9 cellular contexts compared by ENCODE assay signal in the genomic region with DNA sequence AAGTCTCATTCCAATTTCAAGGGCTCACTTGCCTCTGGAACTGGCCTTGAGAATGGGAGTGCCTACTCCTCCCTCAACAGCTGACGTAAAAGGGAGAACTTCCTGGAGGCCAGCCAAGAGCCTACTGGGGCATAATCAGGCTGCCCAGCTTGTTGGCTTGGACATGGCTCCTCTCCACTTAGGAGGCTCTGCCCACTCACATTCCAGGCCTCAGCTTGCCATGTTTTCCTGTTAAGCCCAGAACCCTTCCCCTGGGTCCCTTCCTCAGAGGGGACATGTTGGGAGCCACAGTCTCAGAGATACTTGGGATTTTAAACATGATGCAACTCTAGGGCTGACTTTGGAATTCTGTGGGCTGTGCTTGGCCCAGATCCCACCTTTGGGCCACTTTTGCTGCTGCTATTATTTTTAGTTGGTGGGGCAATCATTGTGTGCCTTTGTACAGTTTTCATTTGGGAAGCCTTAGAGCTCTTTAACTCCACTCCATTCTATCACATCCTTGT. TPM values are rescaled to one million over a fixed set of nuclear protein-coding genes. Genes with fewer than 3 reads are reported as not detected.
DNase-seq lines count a peak whose midpoint lies in the region; ATAC-seq and TF ChIP-seq lines count a peak whose summit lies in the region.
"Had no signal": no experiment of that assay in that cellular context is flagged by ENCODE, and none has a peak within 500 bp of the region (broad histone marks: within the 10 kb centered on the region; RNA-seq: fewer than 3 reads in every experiment).

No MANE protein-coding gene starts in this region.

- CTCF ChIA-PET in HEK293 (lab: Yijun Ruan, JAX): interaction anchor here (1.3 kb wide), 1 partner anchor 38 kb away, joined by 5 read pairs; no protein-coding TSS in a partner anchor

- H3K9me3 ChIP-seq in HEK293 (ENCODE audit: control insufficient read depth, insufficient read depth, low read depth, low read length): no peaks in the 10 kb centered on the region
- H3K9me3 ChIP-seq in heart left ventricle: no peaks in the 10 kb centered on the region

- H3K27me3 ChIP-seq in heart left ventricle: no peaks in the 10 kb centered on the region

- ATAC-seq in heart left ventricle (peak; percentile 95 to 97 (median 95)), HG03135 (IDR thresholded peaks at IDR 0.05; ENCODE audit: unreplicated experiment) (no peak), HG03457 (IDR thresholded peaks at IDR 0.05; ENCODE audit: unreplicated experiment) (no peak)

- WGBS in adipose tissue, 3 donors: 0 to 29% (median 11%) methylated on average over 1 of the region's 1 CpG
- 0 to 20% (median 13%) methylated on average over 1 of the region's 1 CpG for whole genome bisulfite sequencing in heart left ventricle, 4 donors

- TF ChIP-seq CTCF in HEK293 (tag by site-specific recombination; IDR thresholded peaks at IDR 0.05) (no peak), heart left ventricle (IDR thresholded peaks at IDR 0.05) (no peak)

- intact Hi-C loops in heart left ventricle (cut with DNase I): loop anchor here in 2 of 10 donors (5.0 to 10.0 kb wide), 3 partner anchors 42 to 425 kb away; no protein-coding TSS in a partner anchor

- peak; percentile 74 to 92 (median 84) for DNase-seq in heart left ventricle
- DNase-seq in smooth muscle cell of the brain vasculature (ENCODE audit: low read depth, low spot score): peak; percentile 58
- no peak for DNase-seq in NCI-H2196 (lab: John Stamatoyannopoulos, UW; ENCODE audit: unreplicated experiment)
- no peak for DNase-seq in MV-4-11 (lab: John Stamatoyannopoulos, UW)

- H3K4me1 ChIP-seq in HEK293 (ENCODE audit: control insufficient read depth, insufficient read depth, low read length) (no peaks in the 10 kb centered on the region), heart left ventricle (peaks cover 3 to 28% (median 15%) of the 10 kb centered on the region in 12 donors)

- no peaks in the 10 kb centered on the region for H3K36me3 ChIP-seq in HEK293 (ENCODE audit: control insufficient read depth in 2 of 2, insufficient read depth in 1 of 2, low read length in 2 of 2)
- no peaks in the 10 kb centered on the region for H3K36me3 ChIP-seq in heart left ventricle

- POLR2A ChIA-PET in HEK293 (lab: Yijun Ruan, JAX): no interaction called here

- H3K4me3 ChIP-seq in HEK293 (ENCODE audit: low read depth, low read length) (no peak overlapping the region), heart left ventricle (no peak overlapping the region)

- no peak overlapping the region for H3K27ac ChIP-seq in HEK293 (ENCODE audit: extremely low read depth, low read depth, low read length)
- H3K27ac ChIP-seq in adipose tissue (ENCODE audit: low read depth, low read length): peak overlapping the region; percentile 44
- peak overlapping the region in 11 of 12 donors; percentile 22 to 81 (median 69) for H3K27ac ChIP-seq in heart left ventricle

- no peak for TF ChIP-seq POLR2A in heart left ventricle (IDR thresholded peaks at IDR 0.05)

TF ChIP-seq in HEK293, 187 proteins besides CTCF, POLR2A, EP300 and RAD21 (continues in another document):
- no peak for TF ChIP-seq ZNF654 (tag by site-specific recombination; IDR thresholded peaks at IDR 0.05; ENCODE audit: low read depth)
- peak; percentile 63 for TF ChIP-seq ZNF629 (tag by site-specific recombination; IDR thresholded peaks at IDR 0.05)
- TF ChIP-seq ZFP3 (tag by site-specific recombination; IDR thresholded peaks at IDR 0.05; ENCODE audit: low read depth): no peak
- TF ChIP-seq ZNF776 (tag by site-specific recombination; IDR thresholded peaks at IDR 0.05; ENCODE audit: borderline replicate concordance): no peak
- no peak for TF ChIP-seq ZNF335 (tag by site-specific recombination; conservative IDR thresholded peaks at IDR 0.05)
- TF ChIP-seq ZNF133 (tag by site-specific recombination; IDR thresholded peaks at IDR 0.05): 0 out of 2 replicates have a peak, but pooled peaks have one; percentile 11
- TF ChIP-seq ZFHX2 (tag by site-specific recombination; conservative IDR thresholded peaks at IDR 0.05): peak; percentile 79
- TF ChIP-seq, protein P1, sequence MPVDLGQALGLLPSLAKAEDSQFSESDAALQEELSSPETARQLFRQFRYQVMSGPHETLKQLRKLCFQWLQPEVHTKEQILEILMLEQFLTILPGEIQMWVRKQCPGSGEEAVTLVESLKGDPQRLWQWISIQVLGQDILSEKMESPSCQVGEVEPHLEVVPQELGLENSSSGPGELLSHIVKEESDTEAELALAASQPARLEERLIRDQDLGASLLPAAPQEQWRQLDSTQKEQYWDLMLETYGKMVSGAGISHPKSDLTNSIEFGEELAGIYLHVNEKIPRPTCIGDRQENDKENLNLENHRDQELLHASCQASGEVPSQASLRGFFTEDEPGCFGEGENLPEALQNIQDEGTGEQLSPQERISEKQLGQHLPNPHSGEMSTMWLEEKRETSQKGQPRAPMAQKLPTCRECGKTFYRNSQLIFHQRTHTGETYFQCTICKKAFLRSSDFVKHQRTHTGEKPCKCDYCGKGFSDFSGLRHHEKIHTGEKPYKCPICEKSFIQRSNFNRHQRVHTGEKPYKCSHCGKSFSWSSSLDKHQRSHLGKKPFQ (tag by site-specific recombination; IDR thresholded peaks at IDR 0.05): no peak
- no peak for TF ChIP-seq ZNF140 (tag by site-specific recombination; IDR thresholded peaks at IDR 0.05)
- no peak for TF ChIP-seq ZNF221 (tag by site-specific recombination; IDR thresholded peaks at IDR 0.05; ENCODE audit: borderline replicate concordance)
- no peak for TF ChIP-seq ZNF169 (tag by site-specific recombination; IDR thresholded peaks at IDR 0.05)
- TF ChIP-seq, protein P2, sequence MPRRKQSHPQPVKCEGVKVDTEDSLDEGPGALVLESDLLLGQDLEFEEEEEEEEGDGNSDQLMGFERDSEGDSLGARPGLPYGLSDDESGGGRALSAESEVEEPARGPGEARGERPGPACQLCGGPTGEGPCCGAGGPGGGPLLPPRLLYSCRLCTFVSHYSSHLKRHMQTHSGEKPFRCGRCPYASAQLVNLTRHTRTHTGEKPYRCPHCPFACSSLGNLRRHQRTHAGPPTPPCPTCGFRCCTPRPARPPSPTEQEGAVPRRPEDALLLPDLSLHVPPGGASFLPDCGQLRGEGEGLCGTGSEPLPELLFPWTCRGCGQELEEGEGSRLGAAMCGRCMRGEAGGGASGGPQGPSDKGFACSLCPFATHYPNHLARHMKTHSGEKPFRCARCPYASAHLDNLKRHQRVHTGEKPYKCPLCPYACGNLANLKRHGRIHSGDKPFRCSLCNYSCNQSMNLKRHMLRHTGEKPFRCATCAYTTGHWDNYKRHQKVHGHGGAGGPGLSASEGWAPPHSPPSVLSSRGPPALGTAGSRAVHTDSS (tag by site-specific recombination; IDR thresholded peaks at IDR 0.05): no peak
- TF ChIP-seq, protein P3, sequence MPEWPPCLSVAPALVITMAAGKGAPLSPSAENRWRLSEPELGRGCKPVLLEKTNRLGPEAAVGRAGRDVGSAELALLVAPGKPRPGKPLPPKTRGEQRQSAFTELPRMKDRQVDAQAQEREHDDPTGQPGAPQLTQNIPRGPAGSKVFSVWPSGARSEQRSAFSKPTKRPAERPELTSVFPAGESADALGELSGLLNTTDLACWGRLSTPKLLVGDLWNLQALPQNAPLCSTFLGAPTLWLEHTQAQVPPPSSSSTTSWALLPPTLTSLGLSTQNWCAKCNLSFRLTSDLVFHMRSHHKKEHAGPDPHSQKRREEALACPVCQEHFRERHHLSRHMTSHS (tag by site-specific recombination; IDR thresholded peaks at IDR 0.05): no peak
- peak; percentile 27; the same call in 1 of the 2 replicates for TF ChIP-seq ZBTB48 (tag by site-specific recombination; IDR thresholded peaks at IDR 0.05)
- TF ChIP-seq, protein P4, sequence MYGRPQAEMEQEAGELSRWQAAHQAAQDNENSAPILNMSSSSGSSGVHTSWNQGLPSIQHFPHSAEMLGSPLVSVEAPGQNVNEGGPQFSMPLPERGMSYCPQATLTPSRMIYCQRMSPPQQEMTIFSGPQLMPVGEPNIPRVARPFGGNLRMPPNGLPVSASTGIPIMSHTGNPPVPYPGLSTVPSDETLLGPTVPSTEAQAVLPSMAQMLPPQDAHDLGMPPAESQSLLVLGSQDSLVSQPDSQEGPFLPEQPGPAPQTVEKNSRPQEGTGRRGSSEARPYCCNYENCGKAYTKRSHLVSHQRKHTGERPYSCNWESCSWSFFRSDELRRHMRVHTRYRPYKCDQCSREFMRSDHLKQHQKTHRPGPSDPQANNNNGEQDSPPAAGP (tag by site-specific recombination; IDR thresholded peaks at IDR 0.05): 0 out of 2 replicates have a peak, but pooled peaks have one; percentile 20
- no peak for TF ChIP-seq ZNF223 (tag by site-specific recombination; IDR thresholded peaks at IDR 0.05)
- no peak for TF ChIP-seq TCF7L2 (IDR thresholded peaks at IDR 0.05; ENCODE audit: borderline replicate concordance, low read depth, low read length)
- no peak for TF ChIP-seq ZNF404 (tag by site-specific recombination; IDR thresholded peaks at IDR 0.05)
- TF ChIP-seq, protein P5, sequence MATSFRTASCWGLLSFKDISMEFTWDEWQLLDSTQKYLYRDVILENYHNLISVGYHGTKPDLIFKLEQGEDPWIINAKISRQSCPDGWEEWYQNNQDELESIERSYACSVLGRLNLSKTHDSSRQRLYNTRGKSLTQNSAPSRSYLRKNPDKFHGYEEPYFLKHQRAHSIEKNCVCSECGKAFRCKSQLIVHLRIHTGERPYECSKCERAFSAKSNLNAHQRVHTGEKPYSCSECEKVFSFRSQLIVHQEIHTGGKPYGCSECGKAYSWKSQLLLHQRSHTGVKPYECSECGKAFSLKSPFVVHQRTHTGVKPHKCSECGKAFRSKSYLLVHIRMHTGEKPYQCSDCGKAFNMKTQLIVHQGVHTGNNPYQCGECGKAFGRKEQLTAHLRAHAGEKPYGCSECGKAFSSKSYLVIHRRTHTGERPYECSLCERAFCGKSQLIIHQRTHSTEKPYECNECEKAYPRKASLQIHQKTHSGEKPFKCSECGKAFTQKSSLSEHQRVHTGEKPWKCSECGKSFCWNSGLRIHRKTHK (tag by site-specific recombination; IDR thresholded peaks at IDR 0.05): no peak
- TF ChIP-seq KLF9 (tag by site-specific recombination; IDR thresholded peaks at IDR 0.05; ENCODE audit: low read depth): peak; percentile 31; the same call in 1 of the 2 replicates
- TF ChIP-seq ZNF560 (tag by site-specific recombination; IDR thresholded peaks at IDR 0.05; ENCODE audit: borderline replicate concordance): no peak
- no peak for TF ChIP-seq BCL11A (tag by site-specific recombination; IDR thresholded peaks at IDR 0.05; ENCODE audit: low read depth)
- TF ChIP-seq ZNF433 (tag by site-specific recombination; IDR thresholded peaks at IDR 0.05; ENCODE audit: low read depth): no peak
- TF ChIP-seq ZNF792 (tag by site-specific recombination; IDR thresholded peaks at IDR 0.05): no peak
- no peak for TF ChIP-seq ZNF184 (tag by site-specific recombination; IDR thresholded peaks at IDR 0.05)
- no peak for TF ChIP-seq ZNF677 (tag by site-specific recombination; IDR thresholded peaks at IDR 0.05)
- TF ChIP-seq GFI1B (tag by site-specific recombination; IDR thresholded peaks at IDR 0.05): no peak

RNA-seq across cellular contexts. Expression of a gene that starts 31.5 kb away (rescaled TPM):
- polyA plus RNA-seq in adipose tissue: 1 to 10 TPM in 2 of 3 donors, under 1 TPM in 1; 0.18 to 2.3 (median 1.1) TPM
- under 1 TPM in 3 of 9 donors, not detected in 6; 0.43 to 0.85 (median 0.48) TPM for total RNA-seq in heart left ventricle
- polyA plus RNA-seq in heart left ventricle: under 1 TPM in 1 of 2 donors, not detected in 1; 0.26 TPM
- total RNA-seq: neural crest cell had no signal

Comparison
In these comparisons a context has a peak if more than half of its experiments do, and no peak if none do; other contexts are left out.
1. ATAC-seq: peak in heart left ventricle (4 of 4); none in HG03135 (single experiment) and HG03457 (single experiment).
2. DNase-seq: peak in heart left ventricle (5 of 5) and smooth muscle cell of the brain vasculature (single experiment); none in NCI-H2196 (single experiment) and MV-4-11 (single experiment).